In genomic region chr17:13544755-13545154, GRCh38 we compare ENCODE assay signal across 1 cellular context.
TF ChIP-seq lines count a peak whose summit lies in the region.

No MANE protein-coding gene starts in this region.

TF ChIP-seq in SK-N-SH, 30 proteins besides CTCF, POLR2A, EP300 and RAD21 (continued from another document):
- TF ChIP-seq USF2 (IDR thresholded peaks at IDR 0.05; ENCODE audit: borderline replicate concordance, low read depth, low read length): no peak
- no peak for TF ChIP-seq RXRA (IDR thresholded peaks at IDR 0.05; ENCODE audit: borderline replicate concordance, low read depth)
- no peak for TF ChIP-seq FOXJ3 (CRISPR knock-in tag; IDR thresholded peaks at IDR 0.05)
- TF ChIP-seq ELF1 (IDR thresholded peaks at IDR 0.05): no peak
- TF ChIP-seq RCOR1 (IDR thresholded peaks at IDR 0.05; ENCODE audit: low read length): no peak
- no peak for TF ChIP-seq TAF1 (IDR thresholded peaks at IDR 0.05; ENCODE audit: borderline replicate concordance, low read depth, low read length)
- TF ChIP-seq MXI1 (IDR thresholded peaks at IDR 0.05; ENCODE audit: low read depth, low read length): no peak
- TF ChIP-seq POLR2AphosphoS5 (IDR thresholded peaks at IDR 0.05; ENCODE audit: low read depth, low read length): no peak
- no peak for TF ChIP-seq NRF1 (IDR thresholded peaks at IDR 0.05; ENCODE audit: low read depth, low read length)
- no peak for TF ChIP-seq EZH2phosphoT487 (IDR thresholded peaks at IDR 0.05; ENCODE audit: borderline replicate concordance, low read depth)
- TF ChIP-seq YY1 (IDR thresholded peaks at IDR 0.05; ENCODE audit: low read depth): no peak
- no peak for TF ChIP-seq PBX3 (IDR thresholded peaks at IDR 0.05)
- no peak for TF ChIP-seq MAX (IDR thresholded peaks at IDR 0.05; ENCODE audit: low read depth)
- TF ChIP-seq FOXM1 (IDR thresholded peaks at IDR 0.05; ENCODE audit: low read depth): no peak
- no peak for TF ChIP-seq SIN3A (IDR thresholded peaks at IDR 0.05; ENCODE audit: borderline replicate concordance, low read depth, low read length)
- no peak for TF ChIP-seq FOSL2 (IDR thresholded peaks at IDR 0.05; ENCODE audit: borderline replicate concordance, low read depth)
- TF ChIP-seq ZBTB33 (IDR thresholded peaks at IDR 0.05; ENCODE audit: borderline replicate concordance, low read depth): no peak
